In genomic region chr7:43362652-43363428, GRCh38 we compare ENCODE assay signal across 9 cellular contexts.
DNase-seq lines count a peak whose midpoint lies in the region; ATAC-seq and TF ChIP-seq lines count a peak whose summit lies in the region.
"Had no signal": no experiment of that assay in that cellular context is flagged by ENCODE, and none has a peak within 500 bp of the region (broad histone marks: within the 10 kb centered on the region; RNA-seq: fewer than 3 reads in every experiment).

No MANE protein-coding gene starts in this region.

- POLR2A ChIA-PET in activated CD4-positive, alpha-beta T cell treated with anti-CD3 and anti-CD28 coated beads for 36 hours (lab: Charles Lee), result no interaction called here

- no peak overlapping the region for H3K4me3 Mint-ChIP-seq in Calu3 (ENCODE audit: low read depth, unreplicated experiment)
- no peak overlapping the region for H3K4me3 Mint-ChIP-seq in activated CD4-positive, alpha-beta T cell treated with anti-CD3 and anti-CD28 coated beads for 36 hours
- H3K4me3 Mint-ChIP-seq: activated naive CD4-positive, alpha-beta T cell treated with anti-CD3 and anti-CD28 coated beads, Interleukin-2, amount 50 U/mL, for 24 hours had no signal

- intact Hi-C loops in Calu3 (cut with micrococcal nuclease; ENCODE audit: unreplicated experiment), result no loop called here
- intact Hi-C loops in activated CD4-positive, alpha-beta T cell treated with anti-CD3 and anti-CD28 coated beads for 36 hours (cut with DNase I, micrococcal nuclease), result no loop called here

- peak; percentile 37 for DNase-seq in Calu3
- DNase-seq in Jurkat, Clone E6-1 (ENCODE audit: low read depth, low spot score), result peak; percentile 12
- peak; percentile 15 for DNase-seq in WERI-Rb-1
- peak; percentile 69 for DNase-seq in left kidney (ENCODE audit: low read depth, low spot score)
- DNase-seq in activated T-cell treated with anti-CD3 and anti-CD28 coated beads, Interleukin-2, amount 50 U/mL, for 1 hour, result no peak
- DNase-seq in activated CD4-positive, alpha-beta T cell treated with anti-CD3 and anti-CD28 coated beads for 36 hours, result no peak
- no peak for DNase-seq in activated effector memory CD4-positive, alpha-beta T cell treated with anti-CD3 and anti-CD28 coated beads, Interleukin-2, amount 50 U/mL, for 16 hours
- DNase-seq in stimulated activated CD8-positive, alpha-beta memory T cell treated with anti-CD3 and anti-CD28 coated beads, Interleukin-4, amount 100 ng/mL, for 48 hours, result no peak

- no peak overlapping the region for H3K27ac Mint-ChIP-seq in Calu3 (ENCODE audit: unreplicated experiment)
- H3K27ac Mint-ChIP-seq in activated CD4-positive, alpha-beta T cell treated with anti-CD3 and anti-CD28 coated beads for 36 hours, result no peak overlapping the region
- H3K27ac Mint-ChIP-seq: activated naive CD4-positive, alpha-beta T cell treated with anti-CD3 and anti-CD28 coated beads, Interleukin-2, amount 50 U/mL, for 24 hours had no signal

- peak overlapping the region; percentile 56 for H3K27ac ChIP-seq in WERI-Rb-1

- no peak for ATAC-seq in activated CD4-positive, alpha-beta T cell treated with anti-CD3 and anti-CD28 coated beads for 36 hours

- TF ChIP-seq CTCF in Calu3 (IDR thresholded peaks at IDR 0.05; ENCODE audit: unreplicated experiment) (no peak), WERI-Rb-1 (IDR thresholded peaks at IDR 0.05; ENCODE audit: low read depth, low read length) (no peak)

- no peak overlapping the region for H3K4me3 ChIP-seq in Jurkat, Clone E6-1 (ENCODE audit: low read length)
- H3K4me3 ChIP-seq in WERI-Rb-1 (ENCODE audit: low read depth, low read length), result no peak overlapping the region

- CTCF ChIA-PET in Calu3 (lab: Charles Lee), result interaction anchor here (0.7 to 1.2 kb wide), 3 partner anchors 44 to 382 kb away, joined by 3 to 4 read pairs (median 3); no protein-coding TSS in a partner anchor
- CTCF ChIA-PET in activated CD4-positive, alpha-beta T cell treated with anti-CD3 and anti-CD28 coated beads for 36 hours (lab: Charles Lee), result no interaction called here

- H3K36me3 Mint-ChIP-seq in Calu3 (ENCODE audit: insufficient read depth, unreplicated experiment), result no peaks in the 10 kb centered on the region
- H3K36me3 Mint-ChIP-seq in activated CD4-positive, alpha-beta T cell treated with anti-CD3 and anti-CD28 coated beads for 36 hours (ENCODE audit: low read depth), result no peaks in the 10 kb centered on the region
- H3K36me3 Mint-ChIP-seq: activated naive CD4-positive, alpha-beta T cell treated with anti-CD3 and anti-CD28 coated beads, Interleukin-2, amount 50 U/mL, for 24 hours had no signal

- H3K27me3 Mint-ChIP-seq in Calu3 (ENCODE audit: unreplicated experiment), result no peaks in the 10 kb centered on the region
- peaks cover 3% of the 10 kb centered on the region for H3K27me3 Mint-ChIP-seq in activated CD4-positive, alpha-beta T cell treated with anti-CD3 and anti-CD28 coated beads for 36 hours

- no peaks in the 10 kb centered on the region for H3K9me3 Mint-ChIP-seq in Calu3 (ENCODE audit: low read depth, unreplicated experiment)
- no peaks in the 10 kb centered on the region for H3K9me3 Mint-ChIP-seq in activated CD4-positive, alpha-beta T cell treated with anti-CD3 and anti-CD28 coated beads for 36 hours (ENCODE audit: low read depth)
- H3K9me3 Mint-ChIP-seq: activated naive CD4-positive, alpha-beta T cell treated with anti-CD3 and anti-CD28 coated beads, Interleukin-2, amount 50 U/mL, for 24 hours had no signal

- H3K9me3 ChIP-seq in WERI-Rb-1 (ENCODE audit: severe bottlenecking), result no peaks in the 10 kb centered on the region

- no peaks in the 10 kb centered on the region for H3K4me1 Mint-ChIP-seq in Calu3 (ENCODE audit: low read depth, unreplicated experiment)
- H3K4me1 Mint-ChIP-seq in activated CD4-positive, alpha-beta T cell treated with anti-CD3 and anti-CD28 coated beads for 36 hours, result no peaks in the 10 kb centered on the region
- H3K4me1 Mint-ChIP-seq: activated naive CD4-positive, alpha-beta T cell treated with anti-CD3 and anti-CD28 coated beads, Interleukin-2, amount 50 U/mL, for 24 hours had no signal

- BruUV-seq in Calu3 (replicated peaks; lab: Mats Ljungman, UMichigan), result no TSS peak

- H3K36me3 ChIP-seq in WERI-Rb-1, result no peaks in the 10 kb centered on the region

- no peaks in the 10 kb centered on the region for H3K27me3 ChIP-seq in WERI-Rb-1 (ENCODE audit: insufficient read depth, low read depth, severe bottlenecking)

Comparison
In these comparisons a context has a peak if more than half of its experiments do, and no peak if none do; other contexts are left out.
1. DNase-seq: peak in Calu3 (single experiment), Jurkat, Clone E6-1 (single experiment), WERI-Rb-1 (single experiment) and left kidney (single experiment); none in activated T-cell treated with anti-CD3 and anti-CD28 coated beads, Interleukin-2, amount 50 U/mL, for 1 hour (single experiment), activated CD4-positive, alpha-beta T cell treated with anti-CD3 and anti-CD28 coated beads for 36 hours (single experiment), activated effector memory CD4-positive, alpha-beta T cell treated with anti-CD3 and anti-CD28 coated beads, Interleukin-2, amount 50 U/mL, for 16 hours (single experiment) and stimulated activated CD8-positive, alpha-beta memory T cell treated with anti-CD3 and anti-CD28 coated beads, Interleukin-4, amount 100 ng/mL, for 48 hours (single experiment).